ENCODE assay signal across 9 cellular contexts in genomic region chr20:45041464-45042337, GRCh38. TPM values are rescaled to one million over a fixed set of nuclear protein-coding genes. Genes with fewer than 3 reads are reported as not detected.
DNase-seq lines count a peak whose midpoint lies in the region; ATAC-seq and TF ChIP-seq lines count a peak whose summit lies in the region.
"Had no signal": no experiment of that assay in that cellular context is flagged by ENCODE, and none has a peak within 500 bp of the region (broad histone marks: within the 10 kb centered on the region; RNA-seq: fewer than 3 reads in every experiment).

No MANE protein-coding gene starts in this region.

- peak; percentile 73 for ATAC-seq in left colon
- ATAC-seq: gastroesophageal sphincter had no signal

- in situ Hi-C loops in Caki2 (cut with HindIII; ENCODE audit: low pct_unique_long_range_greater_than_20kb, low sequenced_read_pairs): no loop called here

- H3K36me3 Mint-ChIP-seq in IgD-negative memory B cell: peaks cover 12% of the 10 kb centered on the region
- peaks cover 12% of the 10 kb centered on the region for H3K36me3 Mint-ChIP-seq in activated naive CD8-positive, alpha-beta T cell

- H3K27ac ChIP-seq in caudate nucleus (ENCODE audit: low read depth, low read length): no peak overlapping the region
- H3K27ac ChIP-seq: gastroesophageal sphincter had no signal

- intact Hi-C loops in left colon (cut with DNase I, micrococcal nuclease) (loop anchor here (10.0 kb wide), 2 partner anchors 53 to 253 kb away; no protein-coding TSS in a partner anchor), posterior vena cava (cut with DNase I) (loop anchor here in 1 of 2 donors (2.0 kb wide), 1 partner anchor 57 kb away; no protein-coding TSS in a partner anchor)

- H3K9me3 Mint-ChIP-seq in IgD-negative memory B cell: no peaks in the 10 kb centered on the region
- H3K9me3 Mint-ChIP-seq in activated naive CD8-positive, alpha-beta T cell (ENCODE audit: low read depth): no peaks in the 10 kb centered on the region

- no peak for TF ChIP-seq CTCF in GM20000 (IDR thresholded peaks at IDR 0.05; ENCODE audit: extremely low read depth, missing control alignments)

- H3K4me3 Mint-ChIP-seq in IgD-negative memory B cell: no peak overlapping the region
- H3K4me3 Mint-ChIP-seq in activated naive CD8-positive, alpha-beta T cell: peak overlapping the region; percentile 60

- DNase-seq in Caki2 (ENCODE audit: low read depth) (peak; percentile 31), left colon (no peak), GM20000 (ENCODE audit: low spot score) (no peak), D341Med (ENCODE audit: low spot score) (no peak), posterior vena cava (ENCODE audit: low spot score) (no peak), caudate nucleus (lab: John Stamatoyannopoulos, UW) (no peak)

- H3K27me3 Mint-ChIP-seq in IgD-negative memory B cell: no peaks in the 10 kb centered on the region
- no peaks in the 10 kb centered on the region for H3K27me3 Mint-ChIP-seq in activated naive CD8-positive, alpha-beta T cell

- H3K27ac Mint-ChIP-seq in IgD-negative memory B cell: peak overlapping the region; percentile 47 to 61 (median 48)
- H3K27ac Mint-ChIP-seq in activated naive CD8-positive, alpha-beta T cell: peak overlapping the region; percentile 96

- peaks cover 32 to 43% (median 35%) of the 10 kb centered on the region in 3 donors for H3K4me1 Mint-ChIP-seq in IgD-negative memory B cell
- peaks cover 75% of the 10 kb centered on the region for H3K4me1 Mint-ChIP-seq in activated naive CD8-positive, alpha-beta T cell (ENCODE audit: low read depth)

RNA-seq across cellular contexts. Expression of gene KCNS1, which starts 59.2 kb away (rescaled TPM):
- not detected in 2 replicates for total RNA-seq in Caki2 (2014; rRNA removed; shearing (Covaris generic); ENCODE audit: low replicate concordance)
- not detected for polyA plus RNA-seq in IgD-negative memory B cell
- under 1 TPM in 1 of 2 donors, not detected in 1; 0.27 TPM for total RNA-seq in left colon
- not detected for total RNA-seq in posterior vena cava
- total RNA-seq: gastroesophageal sphincter had no signal
